8 cellular contexts compared by ENCODE assay signal in the genomic region with DNA sequence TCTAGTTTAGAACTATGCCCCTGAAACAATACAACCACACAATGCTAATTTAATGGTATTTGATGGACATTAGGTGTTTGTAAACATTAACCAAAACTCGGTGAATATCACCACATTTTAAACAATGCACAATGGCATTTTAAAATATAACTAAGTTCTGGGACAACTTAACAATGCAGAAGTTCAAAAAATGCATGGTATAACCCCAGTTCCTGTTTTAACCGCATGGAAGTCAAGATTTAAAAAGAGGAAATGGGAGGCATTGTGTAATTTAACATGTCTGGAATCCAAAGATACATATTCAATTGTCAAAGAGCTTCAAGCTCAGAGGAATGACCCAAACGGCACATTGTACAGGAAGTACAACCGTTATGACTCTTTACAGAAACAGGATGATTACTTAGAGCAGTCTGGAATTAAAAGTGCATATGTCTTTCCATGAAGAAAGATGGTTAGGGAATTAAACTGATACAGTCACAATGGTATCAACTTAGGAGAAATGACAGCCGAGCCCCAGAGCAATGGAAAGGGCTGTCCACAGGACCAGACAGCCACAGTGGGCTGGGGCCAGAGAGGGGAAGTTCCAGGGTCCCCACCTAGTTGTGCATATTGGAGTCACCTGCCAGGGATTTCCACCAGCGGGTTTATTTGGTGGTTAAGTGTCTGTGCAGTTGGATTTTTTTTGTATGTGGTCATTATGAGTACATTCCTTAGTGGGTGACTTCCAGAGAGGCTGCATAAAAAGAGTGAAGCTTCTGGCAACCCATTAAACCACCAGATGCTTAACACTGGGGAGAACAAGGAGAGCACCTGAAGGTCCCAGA. TPM values are rescaled to one million over a fixed set of nuclear protein-coding genes. Genes with fewer than 3 reads are reported as not detected.
DNase-seq lines count a peak whose midpoint lies in the region; TF ChIP-seq lines count a peak whose summit lies in the region.

No MANE protein-coding gene starts in this region.

- TF ChIP-seq CTCF in fibroblast of lung (conservative IDR thresholded peaks at IDR 0.05 in 1 of 2, IDR thresholded peaks at IDR 0.05 in 1 of 2; ENCODE audit: low read depth in 1 of 2, low read length in 2 of 2) = no peak

- H3K4me2 ChIP-seq in GM23248 (ENCODE audit: unreplicated experiment) (peak overlapping the region; percentile 55), fibroblast of lung (ENCODE audit: extremely low read depth, insufficient read depth, low read length) (peak overlapping the region; percentile 45)

- in situ Hi-C loops in GM23248 (cut with MboI) = no loop called here

- H3K36me3 ChIP-seq in GM23248 (ENCODE audit: low read depth) = no peaks in the 10 kb centered on the region
- no peaks in the 10 kb centered on the region for H3K36me3 ChIP-seq in fibroblast of lung (ENCODE audit: control insufficient read depth, insufficient read depth, low read length)
- H3K36me3 ChIP-seq in skeletal muscle tissue (ENCODE audit: control insufficient read depth in 3 of 3, insufficient read depth in 3 of 3, low read length in 3 of 3) = no peaks in the 10 kb centered on the region

- peak overlapping the region; percentile 53 for H3K27ac ChIP-seq in GM23248
- H3K27ac ChIP-seq in fibroblast of lung (ENCODE audit: insufficient read depth, low read length) = no peak overlapping the region
- H3K27ac ChIP-seq in skeletal muscle tissue (ENCODE audit: low read depth, low read length) = peak overlapping the region; percentile 52

- H2AFZ ChIP-seq in GM23248 (0 out of 2 replicates have a peak overlapping the region, but pooled peaks have one; percentile 9), fibroblast of lung (ENCODE audit: low read length) (no peak overlapping the region)

- no peaks in the 10 kb centered on the region for H3K79me2 ChIP-seq in GM23248 (ENCODE audit: insufficient read depth)
- H3K79me2 ChIP-seq in fibroblast of lung (ENCODE audit: control insufficient read depth, insufficient read depth, low read length) = no peaks in the 10 kb centered on the region

- H3K4me1 ChIP-seq in GM23248 (ENCODE audit: insufficient read depth) = peaks cover 27% of the 10 kb centered on the region
- H3K4me1 ChIP-seq in fibroblast of lung (ENCODE audit: control insufficient read depth, extremely low read depth, insufficient read depth, low read length) = no peaks in the 10 kb centered on the region
- peaks cover 0 to 15% (median 5%) of the 10 kb centered on the region in 3 donors for H3K4me1 ChIP-seq in skeletal muscle tissue (ENCODE audit: control insufficient read depth in 3 of 3, insufficient read depth in 3 of 3, low read length in 3 of 3)

- WGBS in GM23248 (ENCODE audit: low coverage in 1 of 2, low lambda C conversion rate in 2 of 2, missing lambda C conversion rate in 2 of 2), 2 experiments = 41% methylated on average over 6 of the region's 6 CpGs

- H3K9me2 ChIP-seq in GM23248 (ENCODE audit: insufficient read depth) = no peaks in the 10 kb centered on the region

- H3K9me3 ChIP-seq in GM23248 (ENCODE audit: low read depth) = no peaks in the 10 kb centered on the region
- no peaks in the 10 kb centered on the region for H3K9me3 ChIP-seq in fibroblast of lung (ENCODE audit: control insufficient read depth, insufficient read depth, low read depth, low read length)
- no peaks in the 10 kb centered on the region for H3K9me3 ChIP-seq in skeletal muscle tissue (ENCODE audit: control insufficient read depth in 3 of 3, low read length in 3 of 3)

- no peak overlapping the region for H3K4me3 ChIP-seq in GM23248
- no peak overlapping the region for H3K4me3 ChIP-seq in fibroblast of lung (replicated peaks in 1 of 4; ENCODE audit: control extremely low read depth in 1 of 4, insufficient read depth in 1 of 4, low read depth in 3 of 4, low read length in 4 of 4)
- no peak overlapping the region for H3K4me3 ChIP-seq in skeletal muscle tissue (ENCODE audit: low read length in 3 of 3)

- H3F3A ChIP-seq in GM23248 (ENCODE audit: insufficient read depth) = peaks cover 33% of the 10 kb centered on the region

- H4K20me1 ChIP-seq in GM23248 (ENCODE audit: insufficient read depth) = no peaks in the 10 kb centered on the region
- H4K20me1 ChIP-seq in fibroblast of lung (ENCODE audit: control insufficient read depth, extremely low read depth, insufficient read depth, low read length) = no peaks in the 10 kb centered on the region

- H3K9ac ChIP-seq in GM23248 (no peak overlapping the region), fibroblast of lung (ENCODE audit: insufficient read depth, low read length) (no peak overlapping the region), skeletal muscle tissue (ENCODE audit: low read depth in 1 of 3, low read length in 3 of 3) (no peak overlapping the region)

- DNase-seq in GM23248 = peak; percentile 77
- peak; percentile 97 for DNase-seq in SIG-M5 treated with dmso at 0.1 percent for 504 hours (lab: John Stamatoyannopoulos, UW; ENCODE audit: unreplicated experiment)
- peak; percentile 20 to 86 for DNase-seq in fibroblast of lung (ENCODE audit: low read depth in 2 of 2)
- DNase-seq in NCI-H510A treated with DMSO at 0.1 percent for 48 hours (lab: John Stamatoyannopoulos, UW) = no peak
- no peak for DNase-seq in NCI-H2107 (lab: John Stamatoyannopoulos, UW)
- DNase-seq in dedifferentiated amniotic fluid mesenchymal stem cell (ENCODE audit: extremely low spot score) = no peak
- no peak for DNase-seq in C1 segment of cervical spinal cord (lab: John Stamatoyannopoulos, UW)

- H3K27me3 ChIP-seq in GM23248 (replicated peaks; ENCODE audit: insufficient read depth) (no peaks in the 10 kb centered on the region), fibroblast of lung (ENCODE audit: control insufficient read depth, insufficient read depth, low read length) (peaks cover 2% of the 10 kb centered on the region), skeletal muscle tissue (ENCODE audit: control insufficient read depth in 3 of 3, insufficient read depth in 3 of 3, low read length in 3 of 3) (peaks cover 0 to 7% (median 3%) of the 10 kb centered on the region in 3 donors)

RNA-seq across cellular contexts. Expression of a gene that starts 7.5 kb away (rescaled TPM):
- 680 and 814 TPM in 2 replicates for total RNA-seq in GM23248 (2014; rRNA removed; shearing (Covaris generic))
- polyA plus RNA-seq in GM23248 (2016; fragmentation: Nextera tagmentation; extraction: Ambion mirVana) = 676 and 703 TPM in 2 replicates
- total RNA-seq in fibroblast of lung = 159 and 240 TPM in 2 replicates
- polyA plus RNA-seq in fibroblast of lung = 209 and 229 TPM in 2 replicates
- polyA plus RNA-seq in fibroblast of lung (2012) = 167 and 182 TPM in 2 replicates
- 164 and 171 TPM in 2 replicates for polyA minus RNA-seq in fibroblast of lung (ENCODE audit: low replicate concordance)
- 98.1 TPM for total RNA-seq in skeletal muscle tissue

RNA-seq across cellular contexts. Expression of a gene that starts 39.7 kb away (rescaled TPM):
- 1.3 and 2.1 TPM in 2 replicates for total RNA-seq in GM23248 (2014; rRNA removed; shearing (Covaris generic))
- polyA plus RNA-seq in GM23248 (2016; fragmentation: Nextera tagmentation; extraction: Ambion mirVana) (2.2 and 2.7 TPM in 2 replicates), fibroblast of lung (0.05 TPM in 1 of 2 replicates, not detected in the other)
- total RNA-seq in fibroblast of lung (not detected in 2 replicates), skeletal muscle tissue (19.8 TPM)
- not detected in 2 replicates for polyA plus RNA-seq in fibroblast of lung (2012)
- polyA minus RNA-seq in fibroblast of lung (ENCODE audit: low replicate concordance) = 0.63 TPM in 1 of 2 replicates, not detected in the other

RNA-seq across cellular contexts. Expression of a gene that starts 58.9 kb away (rescaled TPM):
- 25.6 and 34.3 TPM in 2 replicates for total RNA-seq in GM23248 (2014; rRNA removed; shearing (Covaris generic))
- 34.4 and 35.8 TPM in 2 replicates for polyA plus RNA-seq in GM23248 (2016; fragmentation: Nextera tagmentation; extraction: Ambion mirVana)
- 14.9 and 16.2 TPM in 2 replicates for total RNA-seq in fibroblast of lung
- 9.7 and 12.2 TPM in 2 replicates for polyA plus RNA-seq in fibroblast of lung
- polyA plus RNA-seq in fibroblast of lung (2012) = 21.1 and 28.0 TPM in 2 replicates
- 0.63 and 3.6 TPM in 2 replicates for polyA minus RNA-seq in fibroblast of lung (ENCODE audit: low replicate concordance)
- total RNA-seq in skeletal muscle tissue = 10.4 TPM

Comparison
In these comparisons a context has a peak if more than half of its experiments do, and no peak if none do; other contexts are left out.
1. DNase-seq: peak in GM23248 (single experiment), SIG-M5 treated with dmso at 0.1 percent for 504 hours (single experiment) and fibroblast of lung (2 of 2); none in NCI-H510A treated with DMSO at 0.1 percent for 48 hours (single experiment), NCI-H2107 (single experiment), dedifferentiated amniotic fluid mesenchymal stem cell (single experiment) and C1 segment of cervical spinal cord (0 of 14).